ENCODE assay signal across 4 cellular contexts in genomic region chr6:46115634-46116033, GRCh38. TPM values are rescaled to one million over a fixed set of nuclear protein-coding genes. Genes with fewer than 3 reads are reported as not detected.
"Had no signal": no experiment of that assay in that cellular context is flagged by ENCODE, and none has a peak within 500 bp of the region (broad histone marks: within the 10 kb centered on the region; RNA-seq: fewer than 3 reads in every experiment).

No MANE protein-coding gene starts in this region.

- DNase-seq: GDM1, GF-D8 had no signal

RNA-seq across cellular contexts. Expression of gene ENPP4, which starts 14.2 kb away (rescaled TPM):
- total RNA-seq: G401 had no signal

RNA-seq across cellular contexts. Expression of gene ENPP5, which starts 55.1 kb away (rescaled TPM):
- total RNA-seq: G401, GM12878 had no signal
